9 cellular contexts compared by ENCODE assay signal in genomic region chr9:16627967-16628366, GRCh38.
DNase-seq lines count a peak whose midpoint lies in the region; ATAC-seq lines count a peak whose summit lies in the region.
"Had no signal": no experiment of that assay in that cellular context is flagged by ENCODE, and none has a peak within 500 bp of the region (broad histone marks: within the 10 kb centered on the region; RNA-seq: fewer than 3 reads in every experiment).

No MANE protein-coding gene starts in this region.

- H3K9me3 ChIP-seq in BLaER1 treated with 17β-estradiol and CSF1 and Interleukin-3, amounts not matched to agents 10 nM and 100 nM (replicated peaks in 1 of 11) = peaks cover 0 to 9% (median 0%) of the 10 kb centered on the region in 11 experiments; a peak in 2 of 22 replicates

- H3K4me1 ChIP-seq in BLaER1 treated with 17β-estradiol and CSF1 and Interleukin-3, amounts not matched to agents 10 nM and 100 nM = peaks cover 44 to 69% (median 60%) of the 10 kb centered on the region in 10 experiments

- no peak overlapping the region for H3K4me3 ChIP-seq in BLaER1 treated with 17β-estradiol and CSF1 and Interleukin-3, amounts not matched to agents 10 nM and 100 nM

- ATAC-seq in HG02623 (IDR thresholded peaks at IDR 0.05; ENCODE audit: unreplicated experiment) = no peak

- DNase-seq in NCI-H2227 treated with DMSO at 0.1 percent for 48 hours (lab: John Stamatoyannopoulos, UW) (peak; percentile 82), fibroblast of gingiva (ENCODE audit: low read depth) (peak; percentile 96), non-pigmented ciliary epithelial cell (ENCODE audit: low read depth) (peak; percentile 95), GM19238 (ENCODE audit: insufficient read length, low spot score) (no peak), DMS79 (lab: John Stamatoyannopoulos, UW) (no peak), GOT3 (lab: John Stamatoyannopoulos, UW) (no peak)
- DNase-seq: immature natural killer cell had no signal

- peak overlapping the region; percentile 15 to 89 (median 78); a peak in 20 of 22 replicates for H3K4me2 ChIP-seq in BLaER1 treated with 17β-estradiol and CSF1 and Interleukin-3, amounts not matched to agents 10 nM and 100 nM

- peaks cover 0 to 32% (median 0%) of the 10 kb centered on the region in 11 experiments; a peak in 1 of 22 replicates for H4K20me1 ChIP-seq in BLaER1 treated with 17β-estradiol and CSF1 and Interleukin-3, amounts not matched to agents 10 nM and 100 nM

- no peaks in the 10 kb centered on the region for H3K36me3 ChIP-seq in BLaER1 treated with 17β-estradiol and CSF1 and Interleukin-3, amounts not matched to agents 10 nM and 100 nM

- H3K9ac ChIP-seq in BLaER1 treated with 17β-estradiol and CSF1 and Interleukin-3, amounts not matched to agents 10 nM and 100 nM = 0 out of 22 replicates have a peak overlapping the region, but pooled peaks of 3 of the 11 experiments have one; percentile 5 to 29 (median 11)

- H3K27me3 ChIP-seq in BLaER1 treated with 17β-estradiol and CSF1 and Interleukin-3, amounts not matched to agents 10 nM and 100 nM = peaks cover 0 to 11% (median 0%) of the 10 kb centered on the region in 11 experiments; a peak in 2 of 22 replicates

- peak overlapping the region in 6 of 11 experiments; percentile 6 to 66 (median 61); a peak in 10 of 22 replicates for H3K27ac ChIP-seq in BLaER1 treated with 17β-estradiol and CSF1 and Interleukin-3, amounts not matched to agents 10 nM and 100 nM

Comparison
In these comparisons a context has a peak if more than half of its experiments do, and no peak if none do; other contexts are left out.
1. DNase-seq: peak in NCI-H2227 treated with DMSO at 0.1 percent for 48 hours (single experiment), fibroblast of gingiva (single experiment) and non-pigmented ciliary epithelial cell (single experiment); none in GM19238 (single experiment), DMS79 (single experiment) and GOT3 (single experiment).